16 cellular contexts compared by ENCODE assay signal in the genomic region with DNA sequence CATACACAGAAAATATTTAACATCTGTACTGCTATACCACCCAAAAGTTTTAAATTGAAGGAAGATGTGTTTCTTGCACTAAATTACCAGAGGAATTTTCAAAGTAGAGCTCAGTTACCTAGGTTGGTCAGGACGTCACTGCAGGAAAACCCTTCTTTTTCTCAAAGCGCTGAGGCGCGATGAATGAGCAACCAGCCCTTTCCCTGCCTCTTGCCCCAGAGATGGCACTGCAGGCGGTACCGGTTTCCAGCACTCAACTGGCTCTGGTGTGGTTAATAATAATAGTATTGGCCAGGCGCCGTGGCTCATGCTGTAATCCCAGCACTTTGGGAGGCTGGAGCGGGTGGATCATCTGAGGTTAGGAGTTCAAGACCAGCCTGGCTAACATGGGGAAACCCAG. TPM values are rescaled to one million over a fixed set of nuclear protein-coding genes. Genes with fewer than 3 reads are reported as not detected.
DNase-seq lines count a peak whose midpoint lies in the region; ATAC-seq lines count a peak whose summit lies in the region.
"Had no signal": no experiment of that assay in that cellular context is flagged by ENCODE, and none has a peak within 500 bp of the region (broad histone marks: within the 10 kb centered on the region; RNA-seq: fewer than 3 reads in every experiment).

No MANE protein-coding gene starts in this region.

- H3K9me3 Mint-ChIP-seq in immature natural killer cell (no peaks in the 10 kb centered on the region), T-cell (no peaks in the 10 kb centered on the region)
- H3K9me3 Mint-ChIP-seq: CD8-positive, alpha-beta T cell had no signal

- H3K36me3 Mint-ChIP-seq in immature natural killer cell (no peaks in the 10 kb centered on the region), T-cell (no peaks in the 10 kb centered on the region)
- H3K36me3 Mint-ChIP-seq: CD8-positive, alpha-beta T cell had no signal

- POLR2A ChIA-PET in T-cell (lab: Charles Lee) = no interaction called here

- ATAC-seq in GM18873 (IDR thresholded peaks at IDR 0.05; ENCODE audit: low FRiP score, unreplicated experiment) (no peak), T-cell (replicated peaks in 1 of 4) (no peak)
- ATAC-seq: CD8-positive, alpha-beta T cell; HepG2; Panc1; Right ventricle myocardium inferior had no signal

- no peak overlapping the region for H3K27ac Mint-ChIP-seq in immature natural killer cell
- H3K27ac Mint-ChIP-seq in T-cell = no peak overlapping the region
- H3K27ac Mint-ChIP-seq: CD8-positive, alpha-beta T cell had no signal

- H3K4me3 Mint-ChIP-seq in immature natural killer cell (no peak overlapping the region), T-cell (no peak overlapping the region)
- H3K4me3 Mint-ChIP-seq: CD8-positive, alpha-beta T cell had no signal

- CTCF ChIA-PET in T-cell (lab: Charles Lee) = no interaction called here

- H3K27me3 Mint-ChIP-seq in immature natural killer cell (ENCODE audit: low read depth in 3 of 3) (peaks cover 0 to 4% (median 2%) of the 10 kb centered on the region in 3 donors), T-cell (no peaks in the 10 kb centered on the region)

- DNase-seq in NCI-H146 (lab: John Stamatoyannopoulos, UW) (peak; percentile 44), NCI-H146 treated with DMSO at 0.1 percent for 48 hours (lab: John Stamatoyannopoulos, UW; ENCODE audit: unreplicated experiment) (no peak), NCI-H69 (lab: John Stamatoyannopoulos, UW) (peak; percentile 89), kidney glomerular epithelial cell (lab: John Stamatoyannopoulos, UW) (peak; percentile 36), renal cortical epithelial cell (ENCODE audit: low read depth) (peak; percentile 69), immature natural killer cell (no peak), T-cell (no peak)
- DNase-seq: CD8-positive, alpha-beta T cell; GOT3; KG1; NCI-H1694; NCI-H82 had no signal

- H3K4me1 Mint-ChIP-seq in immature natural killer cell (no peaks in the 10 kb centered on the region), T-cell (peaks cover 0 to 5% (median 0%) of the 10 kb centered on the region in 3 donors)

RNA-seq across cellular contexts. Expression of a gene that starts 49.3 kb away (rescaled TPM):
- total RNA-seq in renal cortical epithelial cell (9.4 and 18.6 TPM in 2 replicates), T-cell (1 to 10 TPM in 1 of 5 donors, under 1 TPM in 4; 0.35 to 1.1 (median 0.46) TPM)
- not detected for polyA plus RNA-seq in immature natural killer cell

Comparison
In these comparisons a context has a peak if more than half of its experiments do, and no peak if none do; other contexts are left out.
1. DNase-seq: peak in NCI-H146 (single experiment), NCI-H69 (single experiment), kidney glomerular epithelial cell (single experiment) and renal cortical epithelial cell (single experiment); none in NCI-H146 treated with DMSO at 0.1 percent for 48 hours (single experiment), immature natural killer cell (0 of 3) and T-cell (0 of 34).